Comparison of ENCODE assay signal across 16 cellular contexts in genomic region chr11:102415252-102415916, GRCh38. TPM values are rescaled to one million over a fixed set of nuclear protein-coding genes. Genes with fewer than 3 reads are reported as not detected.
DNase-seq lines count a peak whose midpoint lies in the region; ATAC-seq and TF ChIP-seq lines count a peak whose summit lies in the region.
"Had no signal": no experiment of that assay in that cellular context is flagged by ENCODE, and none has a peak within 500 bp of the region (broad histone marks: within the 10 kb centered on the region; RNA-seq: fewer than 3 reads in every experiment).

No MANE protein-coding gene starts in this region.

- H3K27me3 Mint-ChIP-seq in activated naive CD4-positive, alpha-beta T cell treated with anti-CD3 and anti-CD28 coated beads, Interleukin-2, amount 50 U/mL, for 24 hours, result no peaks in the 10 kb centered on the region
- no peaks in the 10 kb centered on the region for H3K27me3 Mint-ChIP-seq in activated T-helper 17 cell treated with anti-CD3 and anti-CD28 coated beads, Interleukin-2, amount 50 U/mL, for 72 hours

- H3K4me1 Mint-ChIP-seq in activated naive CD4-positive, alpha-beta T cell treated with anti-CD3 and anti-CD28 coated beads, Interleukin-2, amount 50 U/mL, for 24 hours, result peaks cover 95% of the 10 kb centered on the region
- H3K4me1 Mint-ChIP-seq in activated T-helper 17 cell treated with anti-CD3 and anti-CD28 coated beads, Interleukin-2, amount 50 U/mL, for 72 hours, result peaks cover 82% of the 10 kb centered on the region

- H3K36me3 ChIP-seq in mucosa of descending colon (ENCODE audit: low read depth) (no peaks in the 10 kb centered on the region), hepatocyte (replicated peaks; ENCODE audit: insufficient read depth, low read depth) (no peaks in the 10 kb centered on the region)
- H3K36me3 ChIP-seq: vagina had no signal

- no peak overlapping the region for H3K27ac ChIP-seq in hepatocyte
- H3K27ac ChIP-seq: RWPE1, vagina, WERI-Rb-1 had no signal

- H3K36me3 Mint-ChIP-seq in activated naive CD4-positive, alpha-beta T cell treated with anti-CD3 and anti-CD28 coated beads, Interleukin-2, amount 50 U/mL, for 24 hours, result peaks cover 12% of the 10 kb centered on the region
- peaks cover 54% of the 10 kb centered on the region for H3K36me3 Mint-ChIP-seq in activated T-helper 17 cell treated with anti-CD3 and anti-CD28 coated beads, Interleukin-2, amount 50 U/mL, for 72 hours (ENCODE audit: low read depth)

- peaks cover 5% of the 10 kb centered on the region for H3K9me3 ChIP-seq in mucosa of descending colon
- H3K9me3 ChIP-seq in hepatocyte (ENCODE audit: low read depth), result peaks cover 3% of the 10 kb centered on the region
- H3K9me3 ChIP-seq: vagina had no signal

- H3K9me2 ChIP-seq in hepatocyte (replicated peaks; ENCODE audit: insufficient read depth), result no peaks in the 10 kb centered on the region

- H3K27me3 ChIP-seq in hepatocyte, result no peaks in the 10 kb centered on the region
- H3K27me3 ChIP-seq: vagina had no signal

- intact Hi-C loops in mucosa of descending colon (cut with DNase I, micrococcal nuclease), result no loop called here

- H3K4me3 ChIP-seq in mucosa of descending colon, result no peak overlapping the region
- no peak overlapping the region for H3K4me3 ChIP-seq in hepatocyte
- H3K4me3 ChIP-seq: vagina had no signal

- H3K9me3 Mint-ChIP-seq in activated naive CD4-positive, alpha-beta T cell treated with anti-CD3 and anti-CD28 coated beads, Interleukin-2, amount 50 U/mL, for 24 hours, result no peaks in the 10 kb centered on the region
- peaks cover 6% of the 10 kb centered on the region for H3K9me3 Mint-ChIP-seq in activated T-helper 17 cell treated with anti-CD3 and anti-CD28 coated beads, Interleukin-2, amount 50 U/mL, for 72 hours

- DNase-seq in activated naive CD4-positive, alpha-beta T cell treated with Interleukin-2 at 50 U/mL for 16 hours, result no peak
- DNase-seq in mucosa of descending colon (no peak), hepatocyte (ENCODE audit: low spot score) (no peak), DMS79 treated with DMSO at 0.1 percent for 48 hours (lab: John Stamatoyannopoulos, UW) (no peak), NCI-H446 treated with DMSO at 0.1 percent for 48 hours (lab: John Stamatoyannopoulos, UW) (no peak), SW 1271 (lab: John Stamatoyannopoulos, UW) (no peak)
- DNase-seq: aorta, NCI-H146, NCI-H226, WERI-Rb-1 had no signal

- peak overlapping the region; percentile 89 for H3K27ac Mint-ChIP-seq in activated naive CD4-positive, alpha-beta T cell treated with anti-CD3 and anti-CD28 coated beads, Interleukin-2, amount 50 U/mL, for 24 hours
- H3K27ac Mint-ChIP-seq in activated T-helper 17 cell treated with anti-CD3 and anti-CD28 coated beads, Interleukin-2, amount 50 U/mL, for 72 hours, result peak overlapping the region; percentile 63

- WGBS in hepatocyte (ENCODE audit: low lambda C conversion rate, missing lambda C conversion rate), result 93% methylated on average over 1 of the region's 1 CpG

- H3K4me2 ChIP-seq in hepatocyte, result no peak overlapping the region

- TF ChIP-seq CTCF in mucosa of descending colon (IDR thresholded peaks at IDR 0.05), result no peak
- TF ChIP-seq CTCF in hepatocyte (IDR thresholded peaks at IDR 0.05; ENCODE audit: poor library complexity), result no peak

- H3K79me2 ChIP-seq in hepatocyte, result peaks cover 94% of the 10 kb centered on the region

- no peak overlapping the region for H2AFZ ChIP-seq in hepatocyte

- H3K4me3 Mint-ChIP-seq in activated naive CD4-positive, alpha-beta T cell treated with anti-CD3 and anti-CD28 coated beads, Interleukin-2, amount 50 U/mL, for 24 hours, result peak overlapping the region; percentile 71
- peak overlapping the region; percentile 65 for H3K4me3 Mint-ChIP-seq in activated T-helper 17 cell treated with anti-CD3 and anti-CD28 coated beads, Interleukin-2, amount 50 U/mL, for 72 hours

- peaks cover 11% of the 10 kb centered on the region for H4K20me1 ChIP-seq in hepatocyte (ENCODE audit: insufficient read depth, poor library complexity, severe bottlenecking)

- H3K4me1 ChIP-seq in mucosa of descending colon (ENCODE audit: low read depth) (peaks cover 7% of the 10 kb centered on the region), hepatocyte (ENCODE audit: insufficient read depth) (peaks cover 2% of the 10 kb centered on the region)

- ATAC-seq in activated T-helper 17 cell treated with anti-CD3 and anti-CD28 coated beads, Interleukin-2, amount 50 U/mL, for 72 hours (replicated peaks), result peak; percentile 56
- peak; percentile 92 for ATAC-seq in mucosa of descending colon
- ATAC-seq: left lobe of liver, sciatic nerve had no signal

RNA-seq across cellular contexts. Expression of gene TMEM123, which starts 37.2 kb away (rescaled TPM):
- total RNA-seq in activated T-helper 17 cell treated with anti-CD3 and anti-CD28 coated beads, Interleukin-2, amount 50 U/mL, for 72 hours, result 100 to 1,000 TPM; 140 to 209 TPM
- total RNA-seq in mucosa of descending colon (100 to 1,000 TPM; 153 to 205 (median 157) TPM), hepatocyte (179 and 182 TPM in 2 replicates)
- 101 and 122 TPM in 2 replicates for polyA plus RNA-seq in hepatocyte
